ENCODE assay signal across 8 cellular contexts in genomic region chr3:170909129-170909903, GRCh38. TPM values are rescaled to one million over a fixed set of nuclear protein-coding genes. Genes with fewer than 3 reads are reported as not detected.
DNase-seq lines count a peak whose midpoint lies in the region; ATAC-seq and TF ChIP-seq lines count a peak whose summit lies in the region.

No MANE protein-coding gene starts in this region.

- TF ChIP-seq CTCF in activated B cell treated with CpG ODN at 0.5 μM for 24 hours (IDR thresholded peaks at IDR 0.05) = no peak
- TF ChIP-seq CTCF in testis (IDR thresholded peaks at IDR 0.05) = no peak

- H3K27me3 ChIP-seq in iPS-20b (ENCODE audit: insufficient read depth, low read length) = peaks cover 37% of the 10 kb centered on the region
- H3K27me3 ChIP-seq in testis = no peaks in the 10 kb centered on the region

- no peak overlapping the region for H3K27ac ChIP-seq in iPS-20b (ENCODE audit: low read length)
- no peak overlapping the region for H3K27ac ChIP-seq in testis

- H3K27me3 Mint-ChIP-seq in activated B cell treated with CpG ODN at 0.5 μM for 24 hours = no peaks in the 10 kb centered on the region

- H3K9me3 Mint-ChIP-seq in activated B cell treated with CpG ODN at 0.5 μM for 24 hours = peaks cover 14% of the 10 kb centered on the region

- ATAC-seq in activated B cell treated with CpG ODN at 0.5 μM for 24 hours (ENCODE audit: low read depth) = no peak
- ATAC-seq in GM18858 (IDR thresholded peaks at IDR 0.05; ENCODE audit: unreplicated experiment) = no peak

- peak overlapping the region; percentile 71; the same call in 1 of the 2 replicates for H3K4me3 ChIP-seq in iPS-20b (ENCODE audit: low read length)
- peak overlapping the region; percentile 72 to 87 for H3K4me3 ChIP-seq in testis

- peak overlapping the region; percentile 19 for H3K4me3 Mint-ChIP-seq in activated B cell treated with CpG ODN at 0.5 μM for 24 hours

- peaks cover 10% of the 10 kb centered on the region for H3K9me3 ChIP-seq in iPS-20b (ENCODE audit: insufficient read depth, low read depth, low read length)
- H3K9me3 ChIP-seq in testis = no peaks in the 10 kb centered on the region

- peaks cover 2% of the 10 kb centered on the region; the same call in 1 of the 2 replicates for H3K4me1 ChIP-seq in iPS-20b (ENCODE audit: insufficient read depth, low read length)
- no peaks in the 10 kb centered on the region for H3K4me1 ChIP-seq in testis

- H3K36me3 Mint-ChIP-seq in activated B cell treated with CpG ODN at 0.5 μM for 24 hours (ENCODE audit: low read depth) = peaks cover 2% of the 10 kb centered on the region

- CTCF ChIA-PET in activated B cell treated with CpG ODN at 0.5 μM for 24 hours (lab: Charles Lee) = interaction anchor here (0.9 kb wide), 1 partner anchor 40 kb away, joined by 3 read pairs; no protein-coding TSS in a partner anchor

- no peak for TF ChIP-seq POLR2A in testis (IDR thresholded peaks at IDR 0.05)

- H3K36me3 ChIP-seq in iPS-20b (ENCODE audit: insufficient read depth, low read depth, low read length) = no peaks in the 10 kb centered on the region
- no peaks in the 10 kb centered on the region for H3K36me3 ChIP-seq in testis (ENCODE audit: low read depth, missing control alignments)

- POLR2A ChIA-PET in activated B cell treated with CpG ODN at 0.5 μM for 24 hours (lab: Charles Lee) = interaction anchor here (0.6 to 3.2 kb wide), 4 partner anchors 39 to 570 kb away, joined by 3 to 42 read pairs (median 6); partner anchors contain the start of gene RPL22L1

- peak; percentile 65 for DNase-seq in activated CD8-positive, alpha-beta memory T cell treated with anti-CD3 and anti-CD28 coated beads for 24 hours
- no peak for DNase-seq in activated CD8-positive, alpha-beta memory T cell treated with anti-CD3 and anti-CD28 coated beads, Interleukin-2, amount 50 U/mL, for 48 hours
- DNase-seq in activated B cell treated with CpG ODN at 0.5 μM for 24 hours (no peak), testis (peak; percentile 15), Kasumi-1 (lab: John Stamatoyannopoulos, UW) (no peak), T-helper 9 cell (no peak)

- no peak overlapping the region for H3K9ac ChIP-seq in iPS-20b (ENCODE audit: low read depth, low read length)

- peak overlapping the region; percentile 86 for H3K27ac Mint-ChIP-seq in activated B cell treated with CpG ODN at 0.5 μM for 24 hours

- WGBS in testis, 2 donors = 61 to 64% methylated on average over 17 of the region's 17 CpGs

- intact Hi-C loops in activated B cell treated with CpG ODN at 0.5 μM for 24 hours (cut with micrococcal nuclease) (loop anchor here (5.0 to 10.0 kb wide), 2 partner anchors 552 to 555 kb away; partner anchors contain the start of genes SKIL and TNIK), testis (cut with DNase I; ENCODE audit: low total_unique reads) (no loop called here)

- peaks cover 18% of the 10 kb centered on the region for H3K4me1 Mint-ChIP-seq in activated B cell treated with CpG ODN at 0.5 μM for 24 hours

RNA-seq across cellular contexts. Expression of gene EIF5A2, which starts 0.9 kb away (rescaled TPM):
- total RNA-seq in activated B cell treated with CpG ODN at 0.5 μM for 24 hours = 6.1 and 6.9 TPM in 2 replicates
- 1 to 10 TPM; 3.6 to 6.1 TPM for total RNA-seq in testis
- polyA plus RNA-seq in testis (ENCODE audit: insufficient read depth, low read depth, low replicate concordance) = 60.0 TPM

RNA-seq across cellular contexts. Expression of gene RPL22L1, which starts 39.3 kb away (rescaled TPM):
- 109 and 124 TPM in 2 replicates for total RNA-seq in activated B cell treated with CpG ODN at 0.5 μM for 24 hours
- total RNA-seq in testis = 10 to 100 TPM; 27.2 to 28.4 TPM
- polyA plus RNA-seq in testis (ENCODE audit: insufficient read depth, low read depth, low replicate concordance) = 40.6 TPM

Comparison
In these comparisons a context has a peak if more than half of its experiments do, and no peak if none do; other contexts are left out.
1. DNase-seq: peak in activated CD8-positive, alpha-beta memory T cell treated with anti-CD3 and anti-CD28 coated beads for 24 hours (single experiment) and testis (single experiment); none in activated CD8-positive, alpha-beta memory T cell treated with anti-CD3 and anti-CD28 coated beads, Interleukin-2, amount 50 U/mL, for 48 hours (single experiment), activated B cell treated with CpG ODN at 0.5 μM for 24 hours (single experiment), Kasumi-1 (0 of 2) and T-helper 9 cell (single experiment).